In the genomic region with DNA sequence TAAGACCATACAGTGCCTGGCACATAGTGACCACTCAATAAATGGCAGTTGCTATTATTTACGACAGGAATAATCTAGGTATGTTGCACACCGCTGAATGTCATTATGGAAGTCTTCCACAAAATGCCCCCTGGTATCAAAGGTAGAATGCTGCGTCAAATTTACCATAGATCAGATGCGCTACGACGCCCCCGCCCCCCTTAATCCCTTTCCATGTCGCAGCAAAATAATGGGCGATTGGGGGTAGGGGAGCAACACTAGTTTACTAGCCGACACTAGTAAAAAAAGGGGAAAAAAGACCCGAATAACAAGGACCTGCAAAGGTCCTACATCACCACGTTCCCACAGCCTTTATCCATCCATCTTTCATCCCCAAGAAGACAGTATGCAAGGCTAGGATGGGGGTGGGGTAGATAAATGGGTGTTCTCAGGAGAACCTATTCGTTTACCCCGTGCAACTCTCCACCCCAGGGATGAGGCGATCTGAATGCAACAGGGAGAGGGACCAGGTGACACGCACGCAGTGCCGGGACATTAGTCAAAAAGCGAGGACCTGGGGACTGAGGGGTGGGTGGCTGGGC, we compare ENCODE assay signal across 8 cellular contexts. TPM values are rescaled to one million over a fixed set of nuclear protein-coding genes. Genes with fewer than 3 reads are reported as not detected.
A peak's percentile ranks its signal among the peaks of the same experiment; 100 is the strongest.
DNase-seq lines count a peak whose midpoint lies in the region; ATAC-seq and TF ChIP-seq lines count a peak whose summit lies in the region.

No MANE protein-coding gene starts in this region.

- no peaks in the 10 kb centered on the region for H3K27me3 ChIP-seq in psoas muscle (ENCODE audit: insufficient read depth in 3 of 3, low read length in 2 of 3)

- ATAC-seq in activated T-cell treated with anti-CD3 and anti-CD28 coated beads, Interleukin-2, amount 50 U/mL, for 72 hours (replicated peaks in 1 of 2), result peak; percentile 35 to 41
- ATAC-seq in Right ventricle myocardium superior (ENCODE audit: poor library complexity) (peak; percentile 18), psoas muscle (peak; percentile 13 to 51 (median 28)), GM21526 (IDR thresholded peaks at IDR 0.05; ENCODE audit: low FRiP score, unreplicated experiment) (no peak)

- H3K27me3 Mint-ChIP-seq in activated T-cell treated with anti-CD3 and anti-CD28 coated beads, Interleukin-2, amount 50 U/mL, for 72 hours (ENCODE audit: low read depth), result no peaks in the 10 kb centered on the region

- no peaks in the 10 kb centered on the region for H3K9me3 ChIP-seq in psoas muscle

- peaks cover 31% of the 10 kb centered on the region for H3K4me1 ChIP-seq in psoas muscle

- no peak for TF ChIP-seq CTCF in psoas muscle (IDR thresholded peaks at IDR 0.05)

- peak overlapping the region; percentile 100 for H3K27ac Mint-ChIP-seq in activated T-cell treated with anti-CD3 and anti-CD28 coated beads, Interleukin-2, amount 50 U/mL, for 72 hours

- peaks cover 0 to 2% of the 10 kb centered on the region in 2 donors for H3K36me3 ChIP-seq in psoas muscle (ENCODE audit: insufficient read depth in 1 of 2, low read depth in 1 of 2)

- WGBS in psoas muscle, 3 donors, result 1 to 3% (median 2%) methylated on average over 19 of the region's 19 CpGs

- peak overlapping the region; percentile 92 for H3K27ac ChIP-seq in psoas muscle

- peaks cover 66% of the 10 kb centered on the region for H3K4me1 Mint-ChIP-seq in activated T-cell treated with anti-CD3 and anti-CD28 coated beads, Interleukin-2, amount 50 U/mL, for 72 hours (ENCODE audit: low read depth)

- H3K9me3 Mint-ChIP-seq in activated T-cell treated with anti-CD3 and anti-CD28 coated beads, Interleukin-2, amount 50 U/mL, for 72 hours, result no peaks in the 10 kb centered on the region

- peaks cover 6 to 14% of the 10 kb centered on the region in 2 donors for H3K36me3 Mint-ChIP-seq in activated T-cell treated with anti-CD3 and anti-CD28 coated beads, Interleukin-2, amount 50 U/mL, for 72 hours (ENCODE audit: insufficient read depth in 2 of 2)

- H3K4me3 ChIP-seq in psoas muscle, result peak overlapping the region; percentile 83

- H3K4me3 Mint-ChIP-seq in activated T-cell treated with anti-CD3 and anti-CD28 coated beads, Interleukin-2, amount 50 U/mL, for 72 hours, result peak overlapping the region; percentile 97 to 98

- peak; percentile 55 for DNase-seq in NCI-H345 (lab: John Stamatoyannopoulos, UW)
- DNase-seq in NCI-H345 treated with DMSO at 0.1 percent for 48 hours (lab: John Stamatoyannopoulos, UW; ENCODE audit: unreplicated experiment), result no peak
- peak; percentile 55 for DNase-seq in HT-29 (ENCODE audit: low spot score)
- DNase-seq in activated T-cell treated with anti-CD3 and anti-CD28 coated beads, Interleukin-2, amount 50 U/mL, for 72 hours, result peak in 1 of 2 donors; percentile 10
- DNase-seq in Right ventricle myocardium superior, result no peak
- no peak for DNase-seq in psoas muscle
- DNase-seq in cerebellum (ENCODE audit: low spot score), result no peak

- intact Hi-C loops in Right ventricle myocardium superior (cut with DNase I) (no loop called here), psoas muscle (cut with DNase I) (loop anchor here in 1 of 2 donors (5.0 kb wide), 1 partner anchor 284 kb away; no protein-coding TSS in a partner anchor)

RNA-seq across cellular contexts. Expression of a gene that starts 0.5 kb away (rescaled TPM):
- 16.2 and 19.0 TPM in 2 replicates for total RNA-seq in HT-29 (2014; rRNA removed; shearing (Covaris generic))
- 10 to 100 TPM; 22.0 to 30.1 TPM for total RNA-seq in activated T-cell treated with anti-CD3 and anti-CD28 coated beads, Interleukin-2, amount 50 U/mL, for 72 hours
- total RNA-seq in Right ventricle myocardium superior (72.0 TPM), psoas muscle (10 to 100 TPM; 44.1 to 66.2 (median 50.0) TPM), cerebellum (111 TPM)
- polyA plus RNA-seq in psoas muscle, result 10 to 100 TPM; 18.4 to 52.4 (median 19.5) TPM

RNA-seq across cellular contexts. Expression of a gene that starts 0.9 kb away (rescaled TPM):
- total RNA-seq in HT-29 (2014; rRNA removed; shearing (Covaris generic)), result 8.3 and 17.0 TPM in 2 replicates
- 10 to 100 TPM; 26.1 to 26.5 TPM for total RNA-seq in activated T-cell treated with anti-CD3 and anti-CD28 coated beads, Interleukin-2, amount 50 U/mL, for 72 hours
- total RNA-seq in Right ventricle myocardium superior, result 5.1 TPM
- 1 to 10 TPM; 4.5 to 7.3 (median 5.5) TPM for total RNA-seq in psoas muscle
- 1 to 10 TPM; 2.8 to 4.3 (median 3.3) TPM for polyA plus RNA-seq in psoas muscle
- total RNA-seq in cerebellum, result 11.0 TPM

Comparison
In these comparisons a context has a peak if more than half of its experiments do, and no peak if none do; other contexts are left out.
1. DNase-seq: peak in NCI-H345 (single experiment) and HT-29 (single experiment); none in NCI-H345 treated with DMSO at 0.1 percent for 48 hours (single experiment), Right ventricle myocardium superior (single experiment), psoas muscle (0 of 2) and cerebellum (single experiment).